ENCODE assay signal across 8 cellular contexts in genomic region chr1:115138973-115139372, GRCh38. TPM values are rescaled to one million over a fixed set of nuclear protein-coding genes. Genes with fewer than 3 reads are reported as not detected.
DNase-seq lines count a peak whose midpoint lies in the region; ATAC-seq and TF ChIP-seq lines count a peak whose summit lies in the region.

No MANE protein-coding gene starts in this region.

- H3K4me1 ChIP-seq in OCI-LY7 (ENCODE audit: insufficient read depth, low read length, poor library complexity, severe bottlenecking) = no peaks in the 10 kb centered on the region
- peaks cover 0 to 6% of the 10 kb centered on the region in 2 donors for H3K4me1 ChIP-seq in naive thymus-derived CD4-positive, alpha-beta T cell (ENCODE audit: control insufficient read depth in 2 of 2, insufficient read depth in 2 of 2, low read length in 2 of 2)

- ATAC-seq in GM21515 (IDR thresholded peaks at IDR 0.05; ENCODE audit: unreplicated experiment) (peak; percentile 87), esophagus mucosa (peak; percentile 96)
- peak; percentile 89 for ATAC-seq in naive thymus-derived CD4-positive, alpha-beta T cell
- peak; percentile 84 for ATAC-seq in stimulated activated memory B cell treated with anti-CD40 and anti-IgM and Interleukin-4, amounts not matched to agents 10 μg/mL and 1 μg/mL and 100 μg/mL, for 72 hours

- H2AFZ ChIP-seq in OCI-LY7 (ENCODE audit: low read length) = peak overlapping the region; percentile 44; the same call in 1 of the 2 replicates

- H3K9me2 ChIP-seq in OCI-LY7 (ENCODE audit: insufficient read depth, low read length) = no peaks in the 10 kb centered on the region

- DNase-seq in Caki2 (ENCODE audit: low read depth) (peak; percentile 59), KG1 (lab: John Stamatoyannopoulos, UW) (peak; percentile 63), OCI-LY7 (ENCODE audit: low spot score) (peak; percentile 71), activated T-cell treated with anti-CD3 and anti-CD28 coated beads for 4 hours (peak; percentile 35)
- DNase-seq in naive thymus-derived CD4-positive, alpha-beta T cell = peak; percentile 25 to 63 (median 49)

- peaks cover 0 to 7% (median 4%) of the 10 kb centered on the region in 7 donors for H3K4me1 Mint-ChIP-seq in naive thymus-derived CD4-positive, alpha-beta T cell
- H3K4me1 Mint-ChIP-seq in stimulated activated memory B cell treated with anti-CD40 and anti-IgM and Interleukin-4, amounts not matched to agents 10 μg/mL and 1 μg/mL and 100 μg/mL, for 72 hours = peaks cover 10% of the 10 kb centered on the region

- H3K4me3 ChIP-seq in OCI-LY7 (ENCODE audit: low read depth, low read length, poor library complexity, severe bottlenecking) = no peak overlapping the region
- H3K4me3 ChIP-seq in naive thymus-derived CD4-positive, alpha-beta T cell (ENCODE audit: low read length) = no peak overlapping the region

- peak overlapping the region; percentile 29 to 79 (median 58) for H3K4me3 Mint-ChIP-seq in naive thymus-derived CD4-positive, alpha-beta T cell
- H3K4me3 Mint-ChIP-seq in stimulated activated memory B cell treated with anti-CD40 and anti-IgM and Interleukin-4, amounts not matched to agents 10 μg/mL and 1 μg/mL and 100 μg/mL, for 72 hours = peak overlapping the region; percentile 1

- POLR2A ChIA-PET in OCI-LY7 (lab: Charles Lee) = interaction anchor here (0.7 kb wide), 1 partner anchor 27 kb away, joined by 3 read pairs; no protein-coding TSS in a partner anchor
- POLR2A ChIA-PET in naive thymus-derived CD4-positive, alpha-beta T cell (lab: Charles Lee) = no interaction called here

- BruUV-seq in OCI-LY7 (replicated peaks; lab: Mats Ljungman, UMichigan) = no TSS peak

- peak overlapping the region; percentile 24; the same call in 1 of the 2 replicates for H3K4me2 ChIP-seq in OCI-LY7 (ENCODE audit: low read length)

- no peaks in the 10 kb centered on the region for H3K9me3 ChIP-seq in OCI-LY7 (ENCODE audit: low read length)
- H3K9me3 ChIP-seq in naive thymus-derived CD4-positive, alpha-beta T cell (ENCODE audit: control insufficient read depth in 2 of 3, low read length in 3 of 3) = no peaks in the 10 kb centered on the region

- H3K27me3 ChIP-seq in naive thymus-derived CD4-positive, alpha-beta T cell (ENCODE audit: control insufficient read depth in 2 of 2, insufficient read depth in 2 of 2, low read length in 2 of 2) = no peaks in the 10 kb centered on the region

- H4K20me1 ChIP-seq in OCI-LY7 (ENCODE audit: insufficient read depth, low read length) = no peaks in the 10 kb centered on the region

- no peaks in the 10 kb centered on the region for H3K79me2 ChIP-seq in OCI-LY7 (ENCODE audit: insufficient read depth, low read depth, low read length)

- CTCF ChIA-PET in OCI-LY7 (lab: Charles Lee; ENCODE audit: unreplicated experiment) = interaction anchor here (1.1 to 2.4 kb wide), 2 partner anchors 331 to 456 kb away, joined by 3 to 10 read pairs; no protein-coding TSS in a partner anchor
- CTCF ChIA-PET in naive thymus-derived CD4-positive, alpha-beta T cell (lab: Charles Lee) = interaction anchor here (0.6 to 1.5 kb wide), 5 partner anchors 9 to 330 kb away, joined by 3 to 5 read pairs (median 3); no protein-coding TSS in a partner anchor

- intact Hi-C loops in OCI-LY7 (cut with micrococcal nuclease; ENCODE audit: unreplicated experiment) = loop anchor here (1.0 to 10.0 kb wide), 3 partner anchors 136 to 456 kb away; no protein-coding TSS in a partner anchor
- intact Hi-C loops in naive thymus-derived CD4-positive, alpha-beta T cell (cut with micrococcal nuclease) = loop anchor here (1.0 to 2.0 kb wide), 4 partner anchors 330 to 1458 kb away; no protein-coding TSS in a partner anchor

- no peaks in the 10 kb centered on the region for H3K9me3 Mint-ChIP-seq in naive thymus-derived CD4-positive, alpha-beta T cell
- H3K9me3 Mint-ChIP-seq in stimulated activated memory B cell treated with anti-CD40 and anti-IgM and Interleukin-4, amounts not matched to agents 10 μg/mL and 1 μg/mL and 100 μg/mL, for 72 hours = no peaks in the 10 kb centered on the region

- H3K27ac Mint-ChIP-seq in naive thymus-derived CD4-positive, alpha-beta T cell = no peak overlapping the region
- no peak overlapping the region for H3K27ac Mint-ChIP-seq in stimulated activated memory B cell treated with anti-CD40 and anti-IgM and Interleukin-4, amounts not matched to agents 10 μg/mL and 1 μg/mL and 100 μg/mL, for 72 hours

- in situ Hi-C loops in Caki2 (cut with HindIII; ENCODE audit: low pct_unique_long_range_greater_than_20kb, low sequenced_read_pairs) = no loop called here

- H3K36me3 Mint-ChIP-seq in naive thymus-derived CD4-positive, alpha-beta T cell = no peaks in the 10 kb centered on the region
- no peaks in the 10 kb centered on the region for H3K36me3 Mint-ChIP-seq in stimulated activated memory B cell treated with anti-CD40 and anti-IgM and Interleukin-4, amounts not matched to agents 10 μg/mL and 1 μg/mL and 100 μg/mL, for 72 hours

- no peaks in the 10 kb centered on the region for H3K36me3 ChIP-seq in OCI-LY7 (ENCODE audit: insufficient read depth, low read length)
- no peaks in the 10 kb centered on the region for H3K36me3 ChIP-seq in naive thymus-derived CD4-positive, alpha-beta T cell (ENCODE audit: control insufficient read depth in 2 of 3, insufficient read depth in 3 of 3, low read length in 3 of 3)

- peak; percentile 92 for TF ChIP-seq CTCF in OCI-LY7 (conservative IDR thresholded peaks at IDR 0.05; ENCODE audit: low read length)

- H3K27ac ChIP-seq in OCI-LY7 (ENCODE audit: low read depth, low read length, poor library complexity, severe bottlenecking) = no peak overlapping the region
- H3K27ac ChIP-seq in naive thymus-derived CD4-positive, alpha-beta T cell (ENCODE audit: low read depth, low read length) = no peak overlapping the region

- H3K27me3 Mint-ChIP-seq in naive thymus-derived CD4-positive, alpha-beta T cell = peaks cover 5 to 31% (median 21%) of the 10 kb centered on the region in 5 donors
- peaks cover 58% of the 10 kb centered on the region for H3K27me3 Mint-ChIP-seq in stimulated activated memory B cell treated with anti-CD40 and anti-IgM and Interleukin-4, amounts not matched to agents 10 μg/mL and 1 μg/mL and 100 μg/mL, for 72 hours

RNA-seq across cellular contexts. Expression of gene TSPAN2, which starts 49.7 kb away (rescaled TPM):
- 6.0 and 11.5 TPM in 2 replicates for total RNA-seq in Caki2 (2014; rRNA removed; shearing (Covaris generic); ENCODE audit: low replicate concordance)
- 0.25 TPM in 1 of 2 replicates, not detected in the other for total RNA-seq in OCI-LY7 (2014; rRNA removed; shearing (Covaris generic))
- 0.22 and 0.36 TPM in 2 replicates for total RNA-seq in OCI-LY7 (2022)
- total RNA-seq in esophagus mucosa = 0.68 TPM
- 10 to 100 TPM in 1 of 5 experiments, 1 to 10 TPM in 2, under 1 TPM in 1, not detected in 1; 0.30 to 12.0 (median 2.9) TPM for total RNA-seq in naive thymus-derived CD4-positive, alpha-beta T cell
- 1 to 10 TPM; 4.2 to 4.9 TPM for polyA plus RNA-seq in naive thymus-derived CD4-positive, alpha-beta T cell
